In the genomic region with DNA sequence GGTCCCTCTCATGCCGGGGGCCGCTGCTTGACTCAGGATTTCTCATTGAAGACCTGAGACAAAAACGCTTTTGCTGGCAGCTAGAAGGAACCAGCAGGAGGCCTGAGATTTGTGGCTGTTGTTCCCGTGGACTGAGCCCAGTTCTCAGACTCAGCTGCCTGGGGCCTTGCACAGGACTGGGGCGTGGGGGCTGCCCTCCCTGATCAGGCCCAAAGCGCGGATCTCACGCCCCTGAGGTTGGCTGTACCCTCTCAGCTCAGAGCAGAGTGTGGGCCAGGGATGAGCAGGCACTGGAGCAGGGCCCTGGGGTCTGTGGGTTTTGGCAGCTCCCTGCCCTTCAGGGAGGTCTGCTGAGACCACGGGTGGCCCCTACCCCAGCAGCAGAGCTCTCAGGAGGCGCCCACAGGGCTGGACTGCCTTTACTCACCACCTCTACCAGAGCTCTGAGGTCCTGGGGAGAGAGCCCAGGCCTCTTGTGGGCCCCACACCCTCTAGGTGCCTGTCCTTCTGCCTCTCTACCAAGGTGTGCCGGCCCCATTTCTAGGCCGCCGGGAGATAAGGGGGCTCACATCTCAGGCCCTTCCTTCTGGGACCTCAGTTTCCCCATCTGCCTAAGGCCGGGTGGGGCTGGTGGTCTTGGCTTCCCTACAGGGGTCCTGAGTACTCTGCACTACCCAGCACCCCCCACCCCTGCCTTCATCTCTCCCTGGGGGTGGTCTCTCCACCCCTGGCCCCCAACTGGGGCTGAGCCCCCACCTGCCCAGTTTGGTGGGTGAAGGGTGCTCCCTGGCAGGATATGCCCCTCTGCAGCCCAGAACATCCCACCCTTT, we compare ENCODE assay signal across 21 cellular contexts. TPM values are rescaled to one million over a fixed set of nuclear protein-coding genes. Genes with fewer than 3 reads are reported as not detected.
DNase-seq lines count a peak whose midpoint lies in the region; ATAC-seq, FAIRE-seq and TF ChIP-seq lines count a peak whose summit lies in the region.
"Had no signal": no experiment of that assay in that cellular context is flagged by ENCODE, and none has a peak within 500 bp of the region (broad histone marks: within the 10 kb centered on the region; RNA-seq: fewer than 3 reads in every experiment).

No MANE protein-coding gene starts in this region.

- H3K56ac ChIP-seq in H1 (replicated peaks; ENCODE audit: insufficient read length, low read depth, low read length) = no peak overlapping the region

- POLR2A ChIA-PET in H1 (lab: Charles Lee; ENCODE audit: partially characterized antibody) = no interaction called here

- no peak for TF ChIP-seq EP300 in H1 (IDR thresholded peaks at IDR 0.05; ENCODE audit: borderline replicate concordance in 1 of 2, low read depth in 2 of 2, low read length in 2 of 2)
- TF ChIP-seq EP300 in ovary (IDR thresholded peaks at IDR 0.05) = no peak

- H3K79me2 ChIP-seq in H1 (ENCODE audit: control insufficient read depth in 1 of 2, insufficient read depth in 2 of 2, low read length in 2 of 2) = no peaks in the 10 kb centered on the region

- WGBS in H1 (ENCODE audit: extremely low coverage in 1 of 2, insufficient coverage in 1 of 2, insufficient read length in 1 of 2, insufficient replicate concordance in 2 of 2, low coverage in 1 of 2, low lambda C conversion rate in 2 of 2, missing lambda C conversion rate in 1 of 2), 2 experiments = 87% methylated on average over 13 of the region's 14 CpGs; no CpG with 5 or more reads in 1 of the 2 experiments
- WGBS in ovary, 3 donors = 88 to 89% (median 89%) methylated on average over 14 of the region's 14 CpGs

- H2BK120ac ChIP-seq in H1 (replicated peaks; ENCODE audit: low read depth, low read length) = no peak overlapping the region

- no peak overlapping the region for H2BK5ac ChIP-seq in H1 (ENCODE audit: low read depth, low read length)

- DNase-seq in activated CD4-positive, alpha-beta T cell treated with anti-CD3 and anti-CD28 coated beads for 48 hours = peak; percentile 1
- no peak for DNase-seq in activated CD4-positive, alpha-beta T cell treated with anti-CD3 and anti-CD28 coated beads, Interleukin-2, amount 50 U/mL, for 4 hours
- DNase-seq in H7 = peak; percentile 51
- peak in 1 of 2 experiments; percentile 40 for DNase-seq in H1 (ENCODE audit: low read depth in 1 of 2, low spot score in 2 of 2)
- peak in 3 of 5 donors; percentile 12 to 13 (median 13) for DNase-seq in ovary
- no peak for DNase-seq in erythroblast (lab: John Stamatoyannopoulos, UW)
- no peak for DNase-seq in left lobe of liver (ENCODE audit: low spot score)
- DNase-seq: activated T-cell treated with anti-CD3 and anti-CD28 coated beads for 4 hours; C1 segment of cervical spinal cord; DMS153; effector CD4-positive, alpha-beta T cell; mesendoderm; NCI-H526 treated with DMSO at 0.1 percent for 48 hours; nephron progenitor cell; OCI-M1 had no signal

- no peak overlapping the region for H3K4me2 ChIP-seq in H1 (ENCODE audit: insufficient read depth in 1 of 2, low read depth in 2 of 2, low read length in 2 of 2)

- peak overlapping the region; percentile 57; the same call in 1 of the 2 replicates for H4K8ac ChIP-seq in H1 (ENCODE audit: extremely low read depth, insufficient read depth, low read length)

- no peak overlapping the region for H4K91ac ChIP-seq in H1 (replicated peaks; ENCODE audit: insufficient read length, low read length)

- H3K18ac ChIP-seq in H1 (ENCODE audit: extremely low read depth, low read length) = no peak overlapping the region

- H3K9me3 ChIP-seq in H1 (ENCODE audit: insufficient read depth in 2 of 2, low read depth in 1 of 2, low read length in 1 of 2) = no peaks in the 10 kb centered on the region
- no peaks in the 10 kb centered on the region for H3K9me3 ChIP-seq in ovary

- H3K23ac ChIP-seq in H1 (ENCODE audit: insufficient read length) = no peak overlapping the region

- no peak overlapping the region for H2AK5ac ChIP-seq in H1 (ENCODE audit: low read depth, low read length)

- H3K27ac ChIP-seq in H1 (ENCODE audit: low read depth, low read length) = no peak overlapping the region
- H3K27ac ChIP-seq in ovary = no peak overlapping the region
- H3K27ac ChIP-seq: cardiac muscle cell had no signal

- H2BK20ac ChIP-seq in H1 (ENCODE audit: low read length) = no peak overlapping the region

- H4K20me1 ChIP-seq in H1 (replicated peaks in 1 of 2; ENCODE audit: control insufficient read depth in 1 of 2, insufficient read depth in 2 of 2, low read length in 2 of 2) = peaks cover 0 to 7% of the 10 kb centered on the region in 2 experiments

- H3K23me2 ChIP-seq in H1 (ENCODE audit: low read depth, low read length) = no peaks in the 10 kb centered on the region

- no peak for ATAC-seq in left lobe of liver
- ATAC-seq in GM21360 (IDR thresholded peaks at IDR 0.05; ENCODE audit: unreplicated experiment) = no peak

- H4K5ac ChIP-seq in H1 (ENCODE audit: insufficient read length, low read depth, low read length) = no peak overlapping the region

- no peak overlapping the region for H3K4ac ChIP-seq in H1 (replicated peaks; ENCODE audit: insufficient read length, low read depth, low read length)

- intact Hi-C loops in ovary (cut with DNase I) = no loop called here

- H3K4me3 ChIP-seq in H7 (ENCODE audit: insufficient read depth, low read depth, low read length) (no peak overlapping the region), H1 (ENCODE audit: extremely low read depth in 1 of 4, insufficient read depth in 2 of 4, low read depth in 3 of 4, low read length in 4 of 4) (no peak overlapping the region), ovary (no peak overlapping the region)
- H3K4me3 ChIP-seq: cardiac muscle cell had no signal

- no peak for TF ChIP-seq POLR2A in H1 (IDR thresholded peaks at IDR 0.05; ENCODE audit: control extremely low read depth in 1 of 2, low read depth in 2 of 2, low read length in 2 of 2)
- TF ChIP-seq POLR2A in ovary (IDR thresholded peaks at IDR 0.05) = no peak
- no peak for TF ChIP-seq POLR2A in erythroblast (IDR thresholded peaks at IDR 0.05; ENCODE audit: low read length)

- H3K4me1 ChIP-seq in H1 (replicated peaks in 1 of 4; ENCODE audit: control insufficient read depth in 3 of 4, insufficient read depth in 4 of 4, low read length in 3 of 4) (peaks cover 0 to 8% (median 0%) of the 10 kb centered on the region in 4 experiments; a peak in 3 of 7 replicates), ovary (ENCODE audit: insufficient read depth) (peaks cover 1% of the 10 kb centered on the region)

- CTCF ChIA-PET in H1 (lab: Charles Lee; ENCODE audit: partially characterized antibody) = interaction anchor here (0.6 to 0.9 kb wide), 3 partner anchors 16 to 245 kb away, joined by 3 read pairs; no protein-coding TSS in a partner anchor

- H2BK15ac ChIP-seq in H1 (ENCODE audit: low read length) = no peak overlapping the region

- no peak overlapping the region for H2BK12ac ChIP-seq in H1 (ENCODE audit: low read depth, low read length)

- no peaks in the 10 kb centered on the region for H3K36me3 ChIP-seq in H7 (replicated peaks; ENCODE audit: control insufficient read depth, insufficient read depth, low read length)
- H3K36me3 ChIP-seq in H1 (ENCODE audit: control insufficient read depth in 2 of 4, insufficient read depth in 4 of 4, low read length in 3 of 4) = no peaks in the 10 kb centered on the region
- H3K36me3 ChIP-seq in ovary = no peaks in the 10 kb centered on the region
- H3K36me3 ChIP-seq: cardiac muscle cell had no signal

- no peak overlapping the region for H3K9ac ChIP-seq in H1 (replicated peaks in 1 of 4; ENCODE audit: extremely low read depth in 1 of 4, low read depth in 3 of 4, low read length in 3 of 4)

- no peak for FAIRE-seq in H1 (lab: Jason Lieb, UNC)
- FAIRE-seq: A204.1, GM12891, HTR-8/SVneo, islet of Langerhans had no signal

- no peaks in the 10 kb centered on the region for H3K79me1 ChIP-seq in H1 (ENCODE audit: low read depth, low read length)

- H3K27me3 ChIP-seq in H7 (ENCODE audit: control insufficient read depth, insufficient read depth, low read length) (no peaks in the 10 kb centered on the region), H1 (replicated peaks in 1 of 4; ENCODE audit: control insufficient read depth in 3 of 4, extremely low read depth in 1 of 4, insufficient read depth in 3 of 4, low read length in 3 of 4) (no peaks in the 10 kb centered on the region), ovary (no peaks in the 10 kb centered on the region)
- H3K27me3 ChIP-seq: cardiac muscle cell had no signal

- TF ChIP-seq CTCF in H1 (IDR thresholded peaks at IDR 0.05; ENCODE audit: control extremely low read depth in 1 of 3, insufficient read depth in 1 of 3, low read depth in 1 of 3, low read length in 3 of 3) (no peak), ovary (IDR thresholded peaks at IDR 0.05) (no peak)

- H3K14ac ChIP-seq in H1 (ENCODE audit: insufficient read length) = no peak overlapping the region

- TF ChIP-seq RAD21 in H1 (IDR thresholded peaks at IDR 0.05 in 1 of 2, conservative IDR thresholded peaks at IDR 0.05 in 1 of 2; ENCODE audit: low read depth in 2 of 2, low read length in 2 of 2) = no peak

- H2AFZ ChIP-seq in H1 (ENCODE audit: low read length) = no peak overlapping the region

RNA-seq across cellular contexts. Expression of a gene that starts 5.6 kb away (rescaled TPM):
- 0.07 and 0.24 TPM in 2 replicates for total RNA-seq in H7 (2014; rRNA removed; shearing (Covaris generic))
- 0.45 and 0.78 TPM in 2 replicates for total RNA-seq in H1 (2021; fragmentation: NEBNext Ultra II Directional; extraction: Animal tissue kit (Norgen Biotek cat#: 25700))
- 0.23 and 0.39 TPM in 2 replicates for polyA plus RNA-seq in H1 (2011; rRNA removed)
- polyA plus RNA-seq in H1 (2011; cell fraction: cytosol; rRNA removed) = 0.28 TPM
- 1.7 TPM for polyA plus RNA-seq in H1 (2011; cell fraction: nucleus; rRNA removed)
- polyA plus RNA-seq in H1 (2012, experiment 1 of 2) = 0.15 to 0.43 TPM (median 0.34 TPM) in 4 replicates
- polyA plus RNA-seq in H1 (2012, experiment 2 of 2) = not detected
- 0.22 TPM for polyA plus RNA-seq in H1 (2013, experiment 1 of 2)
- polyA plus RNA-seq in H1 (2013, experiment 2 of 2) = 0.15 TPM
- 0.12 and 0.28 TPM in 2 replicates for polyA minus RNA-seq in H1 (2011; rRNA and poly(A)+ RNA removed)
- not detected for polyA minus RNA-seq in H1 (2011; cell fraction: cytosol; rRNA and poly(A)+ RNA removed)
- polyA minus RNA-seq in H1 (2011; cell fraction: nucleus; rRNA and poly(A)+ RNA removed) = 1.6 TPM
- 1 to 10 TPM in 3 of 7 donors, under 1 TPM in 4; 0.61 to 1.4 (median 0.98) TPM for total RNA-seq in ovary
- under 1 TPM; 0.15 to 0.24 TPM for polyA plus RNA-seq in ovary
- 1.1 TPM for total RNA-seq in left lobe of liver

RNA-seq across cellular contexts. Expression of a gene that starts 38.3 kb away (rescaled TPM):
- total RNA-seq in H7 (2014; rRNA removed; shearing (Covaris generic)) = 18.7 and 19.7 TPM in 2 replicates
- 16.3 and 16.4 TPM in 2 replicates for total RNA-seq in H1 (2021; fragmentation: NEBNext Ultra II Directional; extraction: Animal tissue kit (Norgen Biotek cat#: 25700))
- 6.0 and 10.7 TPM in 2 replicates for polyA plus RNA-seq in H1 (2011; rRNA removed)
- polyA plus RNA-seq in H1 (2011; cell fraction: cytosol; rRNA removed) = 10.1 TPM
- polyA plus RNA-seq in H1 (2011; cell fraction: nucleus; rRNA removed) = 30.0 TPM
- polyA plus RNA-seq in H1 (2012, experiment 1 of 2) = 12.7 to 26.6 TPM (median 20.0 TPM) in 4 replicates
- polyA plus RNA-seq in H1 (2012, experiment 2 of 2) = 17.8 TPM
- polyA plus RNA-seq in H1 (2013, experiment 1 of 2) = 10.6 TPM
- 10.3 TPM for polyA plus RNA-seq in H1 (2013, experiment 2 of 2)
- polyA minus RNA-seq in H1 (2011; rRNA and poly(A)+ RNA removed) = 10.8 and 12.0 TPM in 2 replicates
- polyA minus RNA-seq in H1 (2011; cell fraction: cytosol; rRNA and poly(A)+ RNA removed) = 15.5 TPM
- 28.6 TPM for polyA minus RNA-seq in H1 (2011; cell fraction: nucleus; rRNA and poly(A)+ RNA removed)
- total RNA-seq in ovary = 10 to 100 TPM; 15.3 to 50.7 (median 42.1) TPM
- 10 to 100 TPM; 11.4 to 29.0 TPM for polyA plus RNA-seq in ovary
- 29.3 TPM for total RNA-seq in left lobe of liver

Comparison
In these comparisons a context has a peak if more than half of its experiments do, and no peak if none do; other contexts are left out.
1. DNase-seq: peak in activated CD4-positive, alpha-beta T cell treated with anti-CD3 and anti-CD28 coated beads for 48 hours (single experiment), H7 (single experiment) and ovary (3 of 5); none in activated CD4-positive, alpha-beta T cell treated with anti-CD3 and anti-CD28 coated beads, Interleukin-2, amount 50 U/mL, for 4 hours (0 of 2), erythroblast (0 of 2) and left lobe of liver (single experiment).